ENCODE assay signal across 14 cellular contexts in genomic region chr9:130236436-130236985, GRCh38. TPM values are rescaled to one million over a fixed set of nuclear protein-coding genes. Genes with fewer than 3 reads are reported as not detected.
A peak's percentile ranks its signal among the peaks of the same experiment; 100 is the strongest.
DNase-seq lines count a peak whose midpoint lies in the region; ATAC-seq, FAIRE-seq and TF ChIP-seq lines count a peak whose summit lies in the region.
"Had no signal": no experiment of that assay in that cellular context is flagged by ENCODE, and none has a peak within 500 bp of the region (broad histone marks: within the 10 kb centered on the region; RNA-seq: fewer than 3 reads in every experiment).

No MANE protein-coding gene starts in this region.

- DNase-seq in DND-41 (no peak), Panc1 (ENCODE audit: low read depth, low spot score) (no peak), spleen (no peak), small intestine (no peak), NCI-H2196 treated with DMSO at 0.1 percent for 48 hours (lab: John Stamatoyannopoulos, UW; ENCODE audit: unreplicated experiment) (no peak)
- DNase-seq in stimulated activated CD4-positive, alpha-beta T cell treated with anti-CD3 and anti-CD28 coated beads, Interleukin-1b, Interleukin-23, amount 100 ng/mL, for 48 hours = no peak
- DNase-seq in stimulated activated CD4-positive, alpha-beta T cell treated with anti-CD3 and anti-CD28 coated beads, Interleukin-4, amount 100 ng/mL, for 1 hour = no peak
- DNase-seq: NCI-H2107 had no signal

- no TSS peak for BruUV-seq in Panc1 (replicated peaks; lab: Mats Ljungman, UMichigan)

- in situ Hi-C loops in Panc1 (cut with HindIII; ENCODE audit: low pct_unique_long_range_greater_than_20kb, low sequenced_read_pairs) = no loop called here

- peak overlapping the region; percentile 41; the same call in 1 of the 2 replicates for H3K4me2 ChIP-seq in DND-41 (ENCODE audit: insufficient read depth, low read length)

- no peak overlapping the region for H3K4me3 ChIP-seq in DND-41 (ENCODE audit: low read depth in 1 of 2, low read length in 2 of 2)
- H3K4me3 ChIP-seq in Panc1 (ENCODE audit: low read depth in 2 of 2, low read length in 2 of 2) = no peak overlapping the region
- peak overlapping the region in 1 of 2 donors; percentile 24 for H3K4me3 ChIP-seq in gastroesophageal sphincter
- no peak overlapping the region for H3K4me3 ChIP-seq in spleen
- H3K4me3 ChIP-seq in small intestine (ENCODE audit: low read depth in 1 of 2, low read length in 2 of 2) = no peak overlapping the region
- H3K4me3 ChIP-seq: pancreas had no signal

- H3K27ac ChIP-seq in DND-41 (ENCODE audit: low read length) = no peak overlapping the region
- H3K27ac ChIP-seq in Panc1 (ENCODE audit: low read length) = no peak overlapping the region
- peak overlapping the region; percentile 21 to 87 (median 83) for H3K27ac ChIP-seq in gastroesophageal sphincter
- no peak overlapping the region for H3K27ac ChIP-seq in spleen
- no peak overlapping the region for H3K27ac ChIP-seq in small intestine (ENCODE audit: low read depth in 1 of 2, low read length in 1 of 2)
- H3K27ac ChIP-seq: pancreas had no signal

- ATAC-seq in DND-41 (ENCODE audit: insufficient read depth, low read depth) (no peak), Panc1 (no peak), gastroesophageal sphincter (no peak)

- no peaks in the 10 kb centered on the region for H3K79me2 ChIP-seq in DND-41 (ENCODE audit: insufficient read depth, low read length)

- intact Hi-C loops in Panc1 (cut with micrococcal nuclease; ENCODE audit: unreplicated experiment) = no loop called here
- intact Hi-C loops in spleen (cut with DNase I; ENCODE audit: low total_unique reads) = no loop called here

- H4K20me1 ChIP-seq in DND-41 (ENCODE audit: insufficient read depth, low read length) = no peaks in the 10 kb centered on the region

- H3K9me3 ChIP-seq in DND-41 (ENCODE audit: insufficient read depth, low read length, severe bottlenecking) (no peaks in the 10 kb centered on the region), Panc1 (ENCODE audit: control insufficient read depth, insufficient read depth, low read depth, low read length) (no peaks in the 10 kb centered on the region), gastroesophageal sphincter (no peaks in the 10 kb centered on the region), spleen (no peaks in the 10 kb centered on the region), small intestine (ENCODE audit: control insufficient read depth, low read depth) (no peaks in the 10 kb centered on the region)
- H3K9me3 ChIP-seq: pancreas had no signal

- TF ChIP-seq CTCF in DND-41 (IDR thresholded peaks at IDR 0.05; ENCODE audit: borderline replicate concordance, extremely low read depth, low read length, poor library complexity, severe bottlenecking) = no peak
- TF ChIP-seq CTCF in Panc1 (IDR thresholded peaks at IDR 0.05) = peak; percentile 76
- TF ChIP-seq CTCF in gastroesophageal sphincter (IDR thresholded peaks at IDR 0.05) = no peak
- TF ChIP-seq CTCF in spleen (IDR thresholded peaks at IDR 0.05 in 8 of 11, conservative IDR thresholded peaks at IDR 0.05 in 3 of 11) = peak in 6 of 11 experiments; percentile 16 to 73 (median 35)

- H3K4me1 ChIP-seq in DND-41 (ENCODE audit: insufficient read depth, low read length) = peaks cover 7% of the 10 kb centered on the region
- H3K4me1 ChIP-seq in Panc1 (ENCODE audit: control insufficient read depth, insufficient read depth, low read length) = no peaks in the 10 kb centered on the region
- H3K4me1 ChIP-seq in gastroesophageal sphincter = peaks cover 0 to 45% (median 10%) of the 10 kb centered on the region in 3 donors
- H3K4me1 ChIP-seq in spleen = peaks cover 10 to 33% (median 25%) of the 10 kb centered on the region in 6 donors
- no peaks in the 10 kb centered on the region for H3K4me1 ChIP-seq in small intestine (ENCODE audit: control insufficient read depth in 2 of 2, insufficient read depth in 1 of 2, low read depth in 1 of 2, low read length in 1 of 2)
- H3K4me1 ChIP-seq: pancreas had no signal

- no peaks in the 10 kb centered on the region for H3K36me3 ChIP-seq in DND-41 (ENCODE audit: insufficient read depth, low read length)
- no peaks in the 10 kb centered on the region for H3K36me3 ChIP-seq in Panc1 (ENCODE audit: control insufficient read depth, insufficient read depth, low read length)
- peaks cover 0 to 30% of the 10 kb centered on the region in 2 donors for H3K36me3 ChIP-seq in gastroesophageal sphincter
- H3K36me3 ChIP-seq in spleen = no peaks in the 10 kb centered on the region
- no peaks in the 10 kb centered on the region for H3K36me3 ChIP-seq in small intestine (ENCODE audit: control insufficient read depth in 2 of 2, insufficient read depth in 2 of 2, low read length in 2 of 2)
- H3K36me3 ChIP-seq: pancreas had no signal

- CTCF ChIA-PET in Panc1 (lab: Charles Lee) = interaction anchor here (0.6 to 1.0 kb wide), 7 partner anchors 63 to 430 kb away, joined by 3 to 7 read pairs (median 6); no protein-coding TSS in a partner anchor

- WGBS in gastroesophageal sphincter (ENCODE audit: low coverage in 1 of 2), 2 donors = 0 to 32% methylated on average over 2 to 6 of the region's 10 CpGs
- 56 to 70% (median 63%) methylated on average over 10 of the region's 10 CpGs for WGBS in spleen, 5 donors
- WGBS in small intestine, 3 donors = 55 to 62% (median 60%) methylated on average over 10 of the region's 10 CpGs

- H3K9ac ChIP-seq in DND-41 (ENCODE audit: low read depth, low read length) = no peak overlapping the region

- H3K27me3 ChIP-seq in DND-41 (ENCODE audit: insufficient read depth, low read length, poor library complexity) (no peaks in the 10 kb centered on the region), Panc1 (ENCODE audit: control insufficient read depth, insufficient read depth, low read length) (no peaks in the 10 kb centered on the region), gastroesophageal sphincter (no peaks in the 10 kb centered on the region), spleen (replicated peaks in 1 of 7) (peaks cover 0 to 19% (median 0%) of the 10 kb centered on the region in 7 donors), small intestine (ENCODE audit: control insufficient read depth in 2 of 2, insufficient read depth in 2 of 2, low read length in 2 of 2) (no peaks in the 10 kb centered on the region)
- H3K27me3 ChIP-seq: pancreas had no signal

- no peak for TF ChIP-seq POLR2A in gastroesophageal sphincter (IDR thresholded peaks at IDR 0.05)
- TF ChIP-seq POLR2A in spleen (IDR thresholded peaks at IDR 0.05) = no peak

- POLR2A ChIA-PET in Panc1 (lab: Charles Lee) = no interaction called here

- no peak for FAIRE-seq in small intestine (lab: Jason Lieb, UNC)
- FAIRE-seq: astrocyte, G401.6, pancreas had no signal

- TF ChIP-seq EP300 in gastroesophageal sphincter (IDR thresholded peaks at IDR 0.05) = no peak

- no peak overlapping the region for H2AFZ ChIP-seq in DND-41 (ENCODE audit: low read depth, low read length)

RNA-seq across cellular contexts. Expression of gene HMCN2, which starts 29.0 kb away (rescaled TPM):
- total RNA-seq in Panc1 (2021; ENCODE audit: unreplicated experiment) (0.05 TPM), gastroesophageal sphincter (10 to 100 TPM in 3 of 4 donors, 1 to 10 TPM in 1; 9.6 to 21.1 (median 15.5) TPM), spleen (1 to 10 TPM in 2 of 7 donors, under 1 TPM in 5; 0.09 to 1.9 (median 0.67) TPM)
- polyA plus RNA-seq in Panc1 (2012; ENCODE audit: insufficient read length) = 0.10 TPM
- polyA plus RNA-seq in spleen (1 to 10 TPM in 2 of 3 donors, under 1 TPM in 1; 0.39 to 1.7 (median 1.4) TPM), small intestine (10 to 100 TPM in 1 of 3 donors, 1 to 10 TPM in 1, not detected in 1; 1.1 to 10.6 TPM)
- total RNA-seq: activated CD8-positive, alpha-beta memory T cell treated with anti-CD3 and anti-CD28 coated beads for 36 hours; SK-MEL-5 had no signal

Comparison
In these comparisons a context has a peak if more than half of its experiments do, and no peak if none do; other contexts are left out.
1. H3K27ac ChIP-seq: peak in gastroesophageal sphincter (4 of 4); none in DND-41 (single experiment), Panc1 (single experiment), spleen (0 of 8) and small intestine (0 of 2).
2. CTCF ChIP-seq: peak in Panc1 (single experiment) and spleen (6 of 11); none in DND-41 (single experiment) and gastroesophageal sphincter (0 of 4).